Comparison of ENCODE assay signal across 21 cellular contexts in the genomic region with DNA sequence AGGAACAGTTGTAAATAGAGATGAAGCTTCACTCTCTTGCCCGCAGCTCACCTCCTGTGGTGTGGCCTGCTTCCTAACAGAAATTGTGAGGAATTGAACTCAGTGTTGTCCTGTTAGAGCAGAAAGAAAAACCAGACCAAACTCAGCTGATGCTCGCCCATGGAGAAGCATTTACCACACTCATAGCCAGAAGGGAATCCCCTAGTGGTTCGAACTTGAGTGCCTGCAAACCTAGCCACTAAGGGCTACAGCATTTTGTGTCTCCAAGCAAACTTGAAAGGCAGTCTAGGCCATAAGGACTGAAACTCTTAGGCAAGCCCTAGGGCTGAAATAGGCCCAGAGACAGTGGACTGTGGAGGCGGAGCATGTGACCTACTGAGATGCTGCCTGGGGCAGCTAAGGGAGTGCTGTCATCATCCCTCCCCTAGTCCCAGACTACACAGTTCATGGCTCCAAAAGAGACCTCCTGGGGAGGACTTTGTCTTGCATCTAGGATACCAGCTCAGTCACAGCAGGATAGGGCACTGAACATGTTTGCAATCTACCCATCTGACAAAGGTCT. TPM values are rescaled to one million over a fixed set of nuclear protein-coding genes. Genes with fewer than 3 reads are reported as not detected.
DNase-seq lines count a peak whose midpoint lies in the region; ATAC-seq, FAIRE-seq and TF ChIP-seq lines count a peak whose summit lies in the region.
"Had no signal": no experiment of that assay in that cellular context is flagged by ENCODE, and none has a peak within 500 bp of the region (broad histone marks: within the 10 kb centered on the region; RNA-seq: fewer than 3 reads in every experiment).

No MANE protein-coding gene starts in this region.

- DNase-seq in GM23338 (ENCODE audit: low spot score) (no peak), NCI-H69 (lab: John Stamatoyannopoulos, UW) (peak; percentile 84), mesendoderm (peak; percentile 24), D721Med (ENCODE audit: insufficient read length, low spot score) (no peak), SIG-M5 (lab: John Stamatoyannopoulos, UW) (no peak)
- no peak for DNase-seq in stimulated activated CD4-positive, alpha-beta T cell treated with anti-CD3 and anti-CD28 coated beads, Interleukin-2, amount 100 ng/mL, for 48 hours
- DNase-seq: Calu3; CD8-positive, alpha-beta T cell; DMS53; GOT3; NCI-H1436; NCI-H2029 treated with DMSO at 0.1 percent for 48 hours; NCI-H2171; NCI-H446 treated with DMSO at 0.1 percent for 48 hours; NCI-H774; SHP77; SK-N-SH had no signal

- no peak overlapping the region for H2AK5ac ChIP-seq in mesendoderm (ENCODE audit: low read length)

- no peak overlapping the region for H3K4me2 ChIP-seq in GM23338
- no peak overlapping the region for H3K4me2 ChIP-seq in mesendoderm (ENCODE audit: low read length)
- H3K4me2 ChIP-seq: A549, KMS-11, SK-N-SH had no signal

- H2BK15ac ChIP-seq in mesendoderm (replicated peaks; ENCODE audit: low read depth), result no peak overlapping the region

- no CpG with 5 or more reads among the region's 4 CpGs for WGBS in mesendoderm (ENCODE audit: extremely low coverage, insufficient coverage, low lambda C conversion rate)

- no peak for FAIRE-seq in D721Med (lab: Jason Lieb, UNC)
- FAIRE-seq: A549 had no signal

- H2AFZ ChIP-seq in GM23338, result peak overlapping the region; percentile 63; the same call in 1 of the 2 replicates

- H2BK5ac ChIP-seq in mesendoderm (ENCODE audit: low read length), result no peak overlapping the region

- peak; percentile 85 for ATAC-seq in GM23338
- ATAC-seq: A549; CD8-positive, alpha-beta T cell had no signal

- no peak overlapping the region for H3K56ac ChIP-seq in mesendoderm (ENCODE audit: low read length)

- no peak overlapping the region for H3K27ac Mint-ChIP-seq in GM23338
- H3K27ac Mint-ChIP-seq: CD8-positive, alpha-beta T cell had no signal

- peaks cover 2% of the 10 kb centered on the region; the same call in 1 of the 3 replicates for H3K4me1 Mint-ChIP-seq in GM23338

- no peak overlapping the region for H2BK120ac ChIP-seq in mesendoderm (ENCODE audit: low read depth, low read length)

- H3K4me3 ChIP-seq in GM23338 (no peak overlapping the region), mesendoderm (ENCODE audit: low read length) (no peak overlapping the region)
- H3K4me3 ChIP-seq: A549 had no signal

- no peak overlapping the region for H3K27ac ChIP-seq in GM23338 (ENCODE audit: low read depth)
- H3K27ac ChIP-seq in mesendoderm (ENCODE audit: low read depth, low read length), result no peak overlapping the region
- H3K27ac ChIP-seq: A549, HL-60, KMS-11 had no signal

- no peaks in the 10 kb centered on the region for H3K36me3 Mint-ChIP-seq in GM23338 (ENCODE audit: low read depth)
- H3K36me3 Mint-ChIP-seq: CD8-positive, alpha-beta T cell had no signal

- H4K20me1 ChIP-seq in GM23338 (replicated peaks; ENCODE audit: insufficient read depth), result no peaks in the 10 kb centered on the region

- peaks cover 2% of the 10 kb centered on the region for H3K27me3 Mint-ChIP-seq in GM23338 (ENCODE audit: insufficient read depth, low read depth, poor library complexity)

- H3K4me1 ChIP-seq in GM23338 (ENCODE audit: insufficient read depth) (no peaks in the 10 kb centered on the region), mesendoderm (ENCODE audit: control insufficient read depth, low read depth, low read length) (no peaks in the 10 kb centered on the region)
- H3K4me1 ChIP-seq: A549 had no signal

- no peak overlapping the region for H4K5ac ChIP-seq in mesendoderm (ENCODE audit: low read length)

- H3K79me1 ChIP-seq in mesendoderm (ENCODE audit: low read length), result no peaks in the 10 kb centered on the region

- H4K8ac ChIP-seq in mesendoderm (ENCODE audit: low read depth, low read length), result no peak overlapping the region

- no peak overlapping the region for H3K9ac ChIP-seq in mesendoderm (ENCODE audit: low read length)
- H3K9ac ChIP-seq: KMS-11, SK-N-SH had no signal

- no peaks in the 10 kb centered on the region for H3K9me3 Mint-ChIP-seq in GM23338
- H3K9me3 Mint-ChIP-seq: CD8-positive, alpha-beta T cell had no signal

- no peak overlapping the region for H3K4ac ChIP-seq in mesendoderm (ENCODE audit: low read depth, low read length)

- no peak overlapping the region for H3K18ac ChIP-seq in mesendoderm (ENCODE audit: low read length)

- H3K9me2 ChIP-seq in GM23338 (ENCODE audit: insufficient read depth), result no peaks in the 10 kb centered on the region
- H3K9me2 ChIP-seq: SK-N-SH had no signal

- H3K36me3 ChIP-seq in GM23338 (ENCODE audit: insufficient read depth) (no peaks in the 10 kb centered on the region), mesendoderm (ENCODE audit: control insufficient read depth, insufficient read depth, low read length) (no peaks in the 10 kb centered on the region)

- H3K79me2 ChIP-seq in GM23338 (replicated peaks; ENCODE audit: insufficient read depth), result no peaks in the 10 kb centered on the region
- no peaks in the 10 kb centered on the region for H3K79me2 ChIP-seq in mesendoderm (ENCODE audit: control insufficient read depth, insufficient read depth, low read length)

- H3F3A ChIP-seq in GM23338 (replicated peaks; ENCODE audit: low read depth), result no peaks in the 10 kb centered on the region

- no peak overlapping the region for H3K4me3 Mint-ChIP-seq in GM23338
- H3K4me3 Mint-ChIP-seq: CD8-positive, alpha-beta T cell had no signal

- H3K27me3 ChIP-seq in GM23338 (ENCODE audit: insufficient read depth) (no peaks in the 10 kb centered on the region), mesendoderm (ENCODE audit: insufficient read depth, low read length, poor library complexity) (no peaks in the 10 kb centered on the region)

- H3K23ac ChIP-seq in mesendoderm (ENCODE audit: low read length), result no peak overlapping the region

- TF ChIP-seq CTCF in GM12873 (IDR thresholded peaks at IDR 0.05; ENCODE audit: insufficient read depth, low read depth, low read length, missing control alignments) (peak; percentile 5), GM23338 (conservative IDR thresholded peaks at IDR 0.05; ENCODE audit: low read depth in 2 of 2) (no peak), D721Med (IDR thresholded peaks at IDR 0.05; ENCODE audit: insufficient read depth, missing control alignments) (no peak)

TF ChIP-seq in GM23338, 12 proteins besides CTCF, POLR2A, EP300 and RAD21:
- no peak for TF ChIP-seq NANOG (IDR thresholded peaks at IDR 0.05; ENCODE audit: borderline replicate concordance)

RNA-seq across cellular contexts. Expression of a gene that starts 44.5 kb away (rescaled TPM):
- total RNA-seq in GM23338 (2014; rRNA removed; shearing (Covaris generic)), result 5.5 and 6.1 TPM in 2 replicates
- polyA plus RNA-seq in GM23338 (2016; fragmentation: Nextera tagmentation; extraction: Ambion mirVana), result 1.7 and 1.8 TPM in 2 replicates
- polyA plus RNA-seq in mesendoderm (2013, experiment 1 of 2), result 1.4 TPM
- polyA plus RNA-seq in mesendoderm (2013, experiment 2 of 2), result 1.5 TPM
- polyA plus RNA-seq: A549 had no signal

Comparison
In these comparisons a context has a peak if more than half of its experiments do, and no peak if none do; other contexts are left out.
1. DNase-seq: peak in NCI-H69 (single experiment) and mesendoderm (single experiment); none in GM23338 (single experiment), D721Med (single experiment), SIG-M5 (single experiment) and stimulated activated CD4-positive, alpha-beta T cell treated with anti-CD3 and anti-CD28 coated beads, Interleukin-2, amount 100 ng/mL, for 48 hours (0 of 2).